23 cellular contexts compared by ENCODE assay signal in the genomic region with DNA sequence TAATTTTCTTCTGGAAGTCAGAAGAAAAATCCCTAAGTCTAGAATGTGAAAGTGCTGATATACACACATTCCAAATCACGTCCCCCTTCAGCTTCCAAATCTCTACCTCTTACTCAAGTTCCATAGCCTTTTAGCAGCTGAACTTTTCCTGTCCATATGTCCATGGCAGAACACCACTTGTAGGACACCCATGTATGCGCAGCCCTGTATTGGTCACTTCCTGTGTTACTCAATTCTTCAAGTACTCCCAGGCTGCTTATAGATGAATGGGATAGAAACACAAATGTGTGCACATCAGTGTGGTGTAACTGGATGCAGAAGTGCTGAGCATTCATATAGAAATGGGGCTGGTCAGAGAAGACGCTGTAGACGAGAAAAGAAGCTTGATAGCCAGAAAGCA. TPM values are rescaled to one million over a fixed set of nuclear protein-coding genes. Genes with fewer than 3 reads are reported as not detected.
"Had no signal": no experiment of that assay in that cellular context is flagged by ENCODE, and none has a peak within 500 bp of the region (broad histone marks: within the 10 kb centered on the region; RNA-seq: fewer than 3 reads in every experiment).

No MANE protein-coding gene starts in this region.

- H3K36me3 Mint-ChIP-seq: activated naive CD8-positive, alpha-beta T cell treated with anti-CD3 and anti-CD28 coated beads, Interleukin-2, amount 10 ng/mL, durations not matched to agents 7 days and 5 days; brain; naive thymus-derived CD4-positive, alpha-beta T cell; neural progenitor cell had no signal

- DNase-seq: activated B cell treated with CpG ODN at 0.5 μM for 24 hours; activated CD4-positive, alpha-beta T cell treated with anti-CD3 and anti-CD28 coated beads for 4 hours; activated CD8-positive, alpha-beta T cell treated with anti-CD3 and anti-CD28 coated beads for 36 hours; activated naive CD4-positive, alpha-beta T cell; activated naive CD8-positive, alpha-beta T cell treated with anti-CD3 and anti-CD28 coated beads, Interleukin-2, amount 10 ng/mL, durations not matched to agents 7 days and 5 days; activated T-cell treated with anti-CD3 and anti-CD28 coated beads, Interleukin-2, amount 50 U/mL, for 1 hour; cortex of kidney; effector CD4-positive, alpha-beta T cell; esophagus squamous epithelium; foreskin melanocyte; glutamatergic neuron; hippocampal formation; naive thymus-derived CD4-positive, alpha-beta T cell; psoas muscle; right cardiac atrium; stimulated activated naive CD8-positive, alpha-beta T cell treated with anti-CD3 and anti-CD28 coated beads, Interleukin-15, Interleukin-2, amounts not matched to agents 100 U/mL and 50 U/mL, for 24 hours; substantia nigra; tibial artery had no signal

- H3K4me3 Mint-ChIP-seq: activated B cell treated with CpG ODN at 0.5 μM for 24 hours; activated CD8-positive, alpha-beta T cell treated with anti-CD3 and anti-CD28 coated beads for 36 hours; activated naive CD8-positive, alpha-beta T cell treated with anti-CD3 and anti-CD28 coated beads, Interleukin-2, amount 10 ng/mL, durations not matched to agents 7 days and 5 days; activated T-helper 17 cell treated with anti-CD3 and anti-CD28 coated beads, Interleukin-2, amount 50 U/mL, for 72 hours; brain; naive thymus-derived CD4-positive, alpha-beta T cell; neural progenitor cell; T-helper 2 cell treated with Interferon-gamma antibody and Interleukin-4, amounts not matched to agents 5 μg/mL and 100 μg/mL, for 36 hours had no signal

- H3K4me3 ChIP-seq: esophagus squamous epithelium, neural progenitor cell, psoas muscle, skin epidermis, tibial artery had no signal

- H3K27ac Mint-ChIP-seq: activated B cell treated with CpG ODN at 0.5 μM for 24 hours; activated CD8-positive, alpha-beta T cell treated with anti-CD3 and anti-CD28 coated beads for 36 hours; activated naive CD8-positive, alpha-beta T cell treated with anti-CD3 and anti-CD28 coated beads, Interleukin-2, amount 10 ng/mL, durations not matched to agents 7 days and 5 days; activated T-helper 17 cell treated with anti-CD3 and anti-CD28 coated beads, Interleukin-2, amount 50 U/mL, for 72 hours; brain; naive thymus-derived CD4-positive, alpha-beta T cell; neural progenitor cell; T-helper 2 cell treated with Interferon-gamma antibody and Interleukin-4, amounts not matched to agents 5 μg/mL and 100 μg/mL, for 36 hours had no signal

- H3K4me1 Mint-ChIP-seq: activated naive CD8-positive, alpha-beta T cell treated with anti-CD3 and anti-CD28 coated beads, Interleukin-2, amount 10 ng/mL, durations not matched to agents 7 days and 5 days; activated T-helper 17 cell treated with anti-CD3 and anti-CD28 coated beads, Interleukin-2, amount 50 U/mL, for 72 hours; naive thymus-derived CD4-positive, alpha-beta T cell; neural progenitor cell had no signal

- H3K27me3 Mint-ChIP-seq: activated naive CD8-positive, alpha-beta T cell treated with anti-CD3 and anti-CD28 coated beads, Interleukin-2, amount 10 ng/mL, durations not matched to agents 7 days and 5 days had no signal

- H3K9me3 Mint-ChIP-seq: activated B cell treated with CpG ODN at 0.5 μM for 24 hours; activated CD8-positive, alpha-beta T cell treated with anti-CD3 and anti-CD28 coated beads for 36 hours; activated naive CD8-positive, alpha-beta T cell treated with anti-CD3 and anti-CD28 coated beads, Interleukin-2, amount 10 ng/mL, durations not matched to agents 7 days and 5 days; activated T-helper 17 cell treated with anti-CD3 and anti-CD28 coated beads, Interleukin-2, amount 50 U/mL, for 72 hours; naive thymus-derived CD4-positive, alpha-beta T cell; neural progenitor cell; T-helper 2 cell treated with Interferon-gamma antibody and Interleukin-4, amounts not matched to agents 5 μg/mL and 100 μg/mL, for 36 hours had no signal

RNA-seq across cellular contexts. Expression of a gene that starts 18.8 kb away (rescaled TPM):
- total RNA-seq: activated B cell treated with CpG ODN at 0.5 μM for 24 hours; activated CD8-positive, alpha-beta T cell treated with anti-CD3 and anti-CD28 coated beads for 36 hours; activated naive CD8-positive, alpha-beta T cell treated with anti-CD3 and anti-CD28 coated beads, Interleukin-2, amount 10 ng/mL, durations not matched to agents 7 days and 5 days; activated T-helper 17 cell treated with anti-CD3 and anti-CD28 coated beads, Interleukin-2, amount 50 U/mL, for 72 hours; naive thymus-derived CD4-positive, alpha-beta T cell had no signal

RNA-seq across cellular contexts. Expression of a gene that starts 26.2 kb away (rescaled TPM):
- total RNA-seq: activated T-helper 17 cell treated with anti-CD3 and anti-CD28 coated beads, Interleukin-2, amount 50 U/mL, for 72 hours had no signal
